In the genomic region with DNA sequence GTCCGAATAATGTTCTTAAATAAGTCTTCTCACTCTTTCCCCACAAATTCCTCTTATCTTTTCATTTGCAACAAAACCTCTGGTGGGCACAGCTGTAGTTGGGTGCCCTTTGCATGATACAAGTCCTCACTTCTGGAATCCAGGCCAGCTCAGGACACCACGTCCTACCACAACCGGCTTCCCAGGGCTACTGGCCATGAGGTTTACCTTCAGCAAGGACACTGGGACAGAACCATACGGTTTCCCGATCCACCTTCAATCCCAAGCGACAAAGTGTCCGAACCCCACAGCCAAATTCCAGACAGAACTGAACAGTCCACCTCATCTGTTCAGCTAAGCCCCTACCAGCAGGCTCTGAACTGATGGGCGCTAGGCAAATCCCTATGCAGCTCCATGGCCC, we compare ENCODE assay signal across 23 cellular contexts.
DNase-seq lines count a peak whose midpoint lies in the region; ATAC-seq, FAIRE-seq and TF ChIP-seq lines count a peak whose summit lies in the region.
"Had no signal": no experiment of that assay in that cellular context is flagged by ENCODE, and none has a peak within 500 bp of the region (broad histone marks: within the 10 kb centered on the region; RNA-seq: fewer than 3 reads in every experiment).

No MANE protein-coding gene starts in this region.

- FAIRE-seq in GM12892 (lab: Jason Lieb, UNC): no peak

- H3K27me3 Mint-ChIP-seq in T-helper 1 cell treated with Interleukin-12 subunit alpha and Interleukin-12 subunit beta and Interleukin-4 antibody, amounts not matched to agents 30 μg/mL and 1 μg/mL, for 36 hours (ENCODE audit: low read depth): no peaks in the 10 kb centered on the region
- no peaks in the 10 kb centered on the region for H3K27me3 Mint-ChIP-seq in activated T-helper 2 cell treated with anti-CD3 and anti-CD28 coated beads, Interferon-gamma antibody, Interleukin-2, Interleukin-4, amounts not matched to agents 10 μg/mL and 5 μg/mL and 100 μg/mL, durations not matched to agents 14 hours and 24 hours and 36 hours (ENCODE audit: low read depth)
- H3K27me3 Mint-ChIP-seq in natural killer cell (ENCODE audit: low read depth in 2 of 2): peaks cover 0 to 3% of the 10 kb centered on the region in 2 donors

- no peak for TF ChIP-seq CTCF in natural killer cell (IDR thresholded peaks at IDR 0.05)

- peak overlapping the region; percentile 16 for H3K27ac Mint-ChIP-seq in T-helper 1 cell treated with Interleukin-12 subunit alpha and Interleukin-12 subunit beta and Interleukin-4 antibody, amounts not matched to agents 30 μg/mL and 1 μg/mL, for 36 hours
- peak overlapping the region; percentile 29 for H3K27ac Mint-ChIP-seq in activated T-helper 2 cell treated with anti-CD3 and anti-CD28 coated beads, Interferon-gamma antibody, Interleukin-2, Interleukin-4, amounts not matched to agents 10 μg/mL and 5 μg/mL and 100 μg/mL, durations not matched to agents 14 hours and 24 hours and 36 hours
- peak overlapping the region; percentile 4 to 76 for H3K27ac Mint-ChIP-seq in natural killer cell
- H3K27ac Mint-ChIP-seq: dendritic cell treated with granulocyte-macrophage colony-stimulating factor and Interleukin-4, amounts not matched to agents 40 ng/mL and 50 ng/mL, for 4 days; GM23338 had no signal

- H3K4me3 Mint-ChIP-seq in T-helper 1 cell treated with Interleukin-12 subunit alpha and Interleukin-12 subunit beta and Interleukin-4 antibody, amounts not matched to agents 30 μg/mL and 1 μg/mL, for 36 hours: no peak overlapping the region
- no peak overlapping the region for H3K4me3 Mint-ChIP-seq in activated T-helper 2 cell treated with anti-CD3 and anti-CD28 coated beads, Interferon-gamma antibody, Interleukin-2, Interleukin-4, amounts not matched to agents 10 μg/mL and 5 μg/mL and 100 μg/mL, durations not matched to agents 14 hours and 24 hours and 36 hours (ENCODE audit: low read depth)
- no peak overlapping the region for H3K4me3 Mint-ChIP-seq in natural killer cell
- H3K4me3 Mint-ChIP-seq: dendritic cell treated with granulocyte-macrophage colony-stimulating factor and Interleukin-4, amounts not matched to agents 40 ng/mL and 50 ng/mL, for 4 days; GM23338 had no signal

- intact Hi-C loops in activated T-helper 2 cell treated with anti-CD3 and anti-CD28 coated beads, Interferon-gamma antibody, Interleukin-2, Interleukin-4, amounts not matched to agents 10 μg/mL and 5 μg/mL and 100 μg/mL, durations not matched to agents 14 hours and 24 hours and 36 hours (cut with micrococcal nuclease): loop anchor here (10.0 kb wide), 1 partner anchor 525 kb away; no protein-coding TSS in a partner anchor
- intact Hi-C loops in natural killer cell (cut with micrococcal nuclease) (loop anchor here (1.0 to 5.0 kb wide), 3 partner anchors 35 to 237 kb away; a partner anchor contains a TSS), left colon (cut with DNase I, micrococcal nuclease) (no loop called here)

- no peaks in the 10 kb centered on the region for H3K9me3 Mint-ChIP-seq in T-helper 1 cell treated with Interleukin-12 subunit alpha and Interleukin-12 subunit beta and Interleukin-4 antibody, amounts not matched to agents 30 μg/mL and 1 μg/mL, for 36 hours
- no peaks in the 10 kb centered on the region for H3K9me3 Mint-ChIP-seq in activated T-helper 2 cell treated with anti-CD3 and anti-CD28 coated beads, Interferon-gamma antibody, Interleukin-2, Interleukin-4, amounts not matched to agents 10 μg/mL and 5 μg/mL and 100 μg/mL, durations not matched to agents 14 hours and 24 hours and 36 hours
- no peaks in the 10 kb centered on the region for H3K9me3 Mint-ChIP-seq in natural killer cell
- H3K9me3 Mint-ChIP-seq: dendritic cell treated with granulocyte-macrophage colony-stimulating factor and Interleukin-4, amounts not matched to agents 40 ng/mL and 50 ng/mL, for 4 days had no signal

- no peak for ATAC-seq in natural killer cell
- ATAC-seq in HG02759 (IDR thresholded peaks at IDR 0.05; ENCODE audit: unreplicated experiment): no peak
- no peak for ATAC-seq in left colon
- ATAC-seq: GM23338, heart left ventricle, left lung had no signal

- H3K4me1 Mint-ChIP-seq in T-helper 1 cell treated with Interleukin-12 subunit alpha and Interleukin-12 subunit beta and Interleukin-4 antibody, amounts not matched to agents 30 μg/mL and 1 μg/mL, for 36 hours (ENCODE audit: low read depth): peaks cover 68% of the 10 kb centered on the region
- H3K4me1 Mint-ChIP-seq in activated T-helper 2 cell treated with anti-CD3 and anti-CD28 coated beads, Interferon-gamma antibody, Interleukin-2, Interleukin-4, amounts not matched to agents 10 μg/mL and 5 μg/mL and 100 μg/mL, durations not matched to agents 14 hours and 24 hours and 36 hours (ENCODE audit: low read depth): peaks cover 66% of the 10 kb centered on the region
- peaks cover 72 to 75% of the 10 kb centered on the region in 2 donors for H3K4me1 Mint-ChIP-seq in natural killer cell

- H3K36me3 Mint-ChIP-seq in T-helper 1 cell treated with Interleukin-12 subunit alpha and Interleukin-12 subunit beta and Interleukin-4 antibody, amounts not matched to agents 30 μg/mL and 1 μg/mL, for 36 hours (ENCODE audit: low read depth): peaks cover 64% of the 10 kb centered on the region
- peaks cover 82% of the 10 kb centered on the region for H3K36me3 Mint-ChIP-seq in activated T-helper 2 cell treated with anti-CD3 and anti-CD28 coated beads, Interferon-gamma antibody, Interleukin-2, Interleukin-4, amounts not matched to agents 10 μg/mL and 5 μg/mL and 100 μg/mL, durations not matched to agents 14 hours and 24 hours and 36 hours (ENCODE audit: low read depth)
- H3K36me3 Mint-ChIP-seq in natural killer cell: peaks cover 6% of the 10 kb centered on the region

- TF ChIP-seq POLR2A in GM12892 (IDR thresholded peaks at IDR 0.05; ENCODE audit: low read depth, low read length): peak; percentile 46; the same call in 1 of the 2 replicates

- no peak for DNase-seq in T-helper 1 cell
- no peak for DNase-seq in GM12892 (ENCODE audit: insufficient read length)
- DNase-seq in activated T-helper 2 cell treated with anti-CD3 and anti-CD28 coated beads, Interferon-gamma antibody, Interleukin-2, Interleukin-4, amounts not matched to agents 10 μg/mL and 5 μg/mL and 100 μg/mL, durations not matched to agents 14 hours and 24 hours and 36 hours (ENCODE audit: low spot score): no peak
- DNase-seq in natural killer cell: no peak
- no peak for DNase-seq in left colon
- DNase-seq in NCI-H2029 (lab: John Stamatoyannopoulos, UW): no peak
- DNase-seq: activated CD4-positive, alpha-beta T cell treated with anti-CD3 and anti-CD28 coated beads, Interleukin-2, amount 50 U/mL, for 4 hours; AML-193; amygdala; heart left ventricle; KG1; left lung; NCI-H1694 treated with DMSO at 0.1 percent for 48 hours; NCI-H748 treated with DMSO at 0.1 percent for 48 hours; OCI-M1; retina; SHP77 treated with DMSO at 0.1 percent for 48 hours; stimulated activated CD4-positive, alpha-beta T cell treated with anti-CD3 and anti-CD28 coated beads, Interleukin-4, amount 100 ng/mL, for 1 hour; uterus had no signal

Comparison
In these comparisons a context has a peak if more than half of its experiments do, and no peak if none do; other contexts are left out.
1. intact Hi-C loops: an anchor here in activated T-helper 2 cell treated with anti-CD3 and anti-CD28 coated beads, Interferon-gamma antibody, Interleukin-2, Interleukin-4, amounts not matched to agents 10 μg/mL and 5 μg/mL and 100 μg/mL, durations not matched to agents 14 hours and 24 hours and 36 hours (10.0 kb wide) and natural killer cell (1.0 to 5.0 kb wide); none called in left colon.